ENCODE assay signal across 8 cellular contexts in genomic region chr17:49993423-49994037, GRCh38. TPM values are rescaled to one million over a fixed set of nuclear protein-coding genes. Genes with fewer than 3 reads are reported as not detected.
DNase-seq lines count a peak whose midpoint lies in the region; ATAC-seq, FAIRE-seq and TF ChIP-seq lines count a peak whose summit lies in the region.

No MANE protein-coding gene starts in this region.

- H3K4me1 Mint-ChIP-seq in astrocyte (ENCODE audit: low read depth, unreplicated experiment), result peaks cover 10% of the 10 kb centered on the region
- peaks cover 35% of the 10 kb centered on the region for H3K4me1 Mint-ChIP-seq in stimulated activated effector memory CD8-positive, alpha-beta T cell treated with anti-CD3 and anti-CD28 coated beads, Interleukin-12 subunit alpha, Interleukin-12 subunit beta, amount 100 ng/mL, for 72 hours

- H3K36me3 ChIP-seq in HUES48 (ENCODE audit: control insufficient read depth, insufficient read depth, low read length) (no peaks in the 10 kb centered on the region), astrocyte (ENCODE audit: insufficient read depth, low read length) (no peaks in the 10 kb centered on the region)

- peaks cover 74% of the 10 kb centered on the region for H3K27me3 Mint-ChIP-seq in astrocyte (ENCODE audit: low read depth, unreplicated experiment)

- H3K36me3 Mint-ChIP-seq in astrocyte (ENCODE audit: low read depth, unreplicated experiment), result peaks cover 4% of the 10 kb centered on the region
- H3K36me3 Mint-ChIP-seq in stimulated activated effector memory CD8-positive, alpha-beta T cell treated with anti-CD3 and anti-CD28 coated beads, Interleukin-12 subunit alpha, Interleukin-12 subunit beta, amount 100 ng/mL, for 72 hours, result no peaks in the 10 kb centered on the region

- FAIRE-seq in astrocyte (lab: Jason Lieb, UNC), result no peak

- TF ChIP-seq CTCF in AG04449 (IDR thresholded peaks at IDR 0.05; ENCODE audit: insufficient read depth, low read length, missing control alignments) (no peak), astrocyte (IDR thresholded peaks at IDR 0.05; ENCODE audit: insufficient read depth, low read depth, low read length) (no peak)

- H3K27ac ChIP-seq in HUES48 (ENCODE audit: low read depth, low read length), result no peak overlapping the region
- H3K27ac ChIP-seq in astrocyte (ENCODE audit: low read depth, low read length), result no peak overlapping the region

- peak overlapping the region; percentile 81 for H3K4me2 ChIP-seq in astrocyte (ENCODE audit: low read length)

- peak overlapping the region; percentile 44 for H2AFZ ChIP-seq in astrocyte (ENCODE audit: low read depth, low read length)

- ATAC-seq in stimulated activated effector memory CD8-positive, alpha-beta T cell treated with anti-CD3 and anti-CD28 coated beads, Interleukin-12 subunit alpha, Interleukin-12 subunit beta, amount 100 ng/mL, for 72 hours, result peak; percentile 20
- ATAC-seq in GM19328 (IDR thresholded peaks at IDR 0.05; ENCODE audit: unreplicated experiment) (no peak), GM19467 (IDR thresholded peaks at IDR 0.05; ENCODE audit: unreplicated experiment) (no peak)

- H3K79me2 ChIP-seq in astrocyte (ENCODE audit: insufficient read depth, low read length), result no peaks in the 10 kb centered on the region

- CTCF ChIA-PET in AG04449 (lab: Yijun Ruan, JAX), result interaction anchor here (1.3 to 12.0 kb wide), 5 partner anchors 12 to 426 kb away, joined by 3 to 753 read pairs (median 232); partner anchors contain the start of gene TAC4

- DNase-seq in AG04449 (ENCODE audit: low read depth, low spot score), result no peak
- no peak for DNase-seq in astrocyte (ENCODE audit: low read depth)
- peak; percentile 85 for DNase-seq in islet precursor cell
- no peak for DNase-seq in stimulated activated effector memory CD8-positive, alpha-beta T cell treated with anti-CD3 and anti-CD28 coated beads, Interleukin-12 subunit alpha, Interleukin-12 subunit beta, amount 100 ng/mL, for 72 hours (ENCODE audit: low spot score in 2 of 2)
- no peak for DNase-seq in inferior parietal cortex (ENCODE audit: extremely low spot score)

- H3K4me3 Mint-ChIP-seq in astrocyte (ENCODE audit: unreplicated experiment), result peak overlapping the region; percentile 80
- peak overlapping the region; percentile 81 for H3K4me3 Mint-ChIP-seq in stimulated activated effector memory CD8-positive, alpha-beta T cell treated with anti-CD3 and anti-CD28 coated beads, Interleukin-12 subunit alpha, Interleukin-12 subunit beta, amount 100 ng/mL, for 72 hours

- H3K9me3 Mint-ChIP-seq in astrocyte (ENCODE audit: unreplicated experiment), result peaks cover 3% of the 10 kb centered on the region
- no peaks in the 10 kb centered on the region for H3K9me3 Mint-ChIP-seq in stimulated activated effector memory CD8-positive, alpha-beta T cell treated with anti-CD3 and anti-CD28 coated beads, Interleukin-12 subunit alpha, Interleukin-12 subunit beta, amount 100 ng/mL, for 72 hours

- H3K27ac Mint-ChIP-seq in astrocyte (ENCODE audit: unreplicated experiment), result no peak overlapping the region
- peak overlapping the region; percentile 18 for H3K27ac Mint-ChIP-seq in stimulated activated effector memory CD8-positive, alpha-beta T cell treated with anti-CD3 and anti-CD28 coated beads, Interleukin-12 subunit alpha, Interleukin-12 subunit beta, amount 100 ng/mL, for 72 hours

- H3K4me1 ChIP-seq in HUES48 (ENCODE audit: control insufficient read depth, insufficient read depth, low read length) (peaks cover 8% of the 10 kb centered on the region; the same call in 1 of the 2 replicates), astrocyte (ENCODE audit: insufficient read depth, low read length) (peaks cover 20% of the 10 kb centered on the region)

- H3K4me3 ChIP-seq in AG04449 (ENCODE audit: low read depth, low read length) (peak overlapping the region; percentile 23), HUES48 (ENCODE audit: low read depth, low read length) (peak overlapping the region; percentile 53), astrocyte (ENCODE audit: insufficient read depth, low read depth, low read length) (peak overlapping the region; percentile 31)

- POLR2A ChIA-PET in AG04449 (lab: Yijun Ruan, JAX), result no interaction called here

- peaks cover 17% of the 10 kb centered on the region for H4K20me1 ChIP-seq in astrocyte (ENCODE audit: insufficient read depth, low read length)

- H3K9me3 ChIP-seq in HUES48 (ENCODE audit: control insufficient read depth, insufficient read depth, low read length) (no peaks in the 10 kb centered on the region), astrocyte (ENCODE audit: insufficient read depth, low read depth, low read length) (peaks cover 6% of the 10 kb centered on the region)

- H3K9ac ChIP-seq in HUES48 (ENCODE audit: low read depth, low read length), result no peak overlapping the region
- no peak overlapping the region for H3K9ac ChIP-seq in astrocyte (ENCODE audit: low read length)

- H3K27me3 ChIP-seq in HUES48 (ENCODE audit: control insufficient read depth, insufficient read depth, low read length) (peaks cover 96% of the 10 kb centered on the region), astrocyte (ENCODE audit: insufficient read depth, low read length) (peaks cover 77% of the 10 kb centered on the region)

RNA-seq across cellular contexts. Expression of gene DLX3, which starts 1.5 kb away (rescaled TPM):
- 1.00 and 1.2 TPM in 2 replicates for total RNA-seq in astrocyte

RNA-seq across cellular contexts. Expression of gene DLX4, which starts 24.5 kb away (rescaled TPM):
- not detected in 2 replicates for total RNA-seq in astrocyte
